ENCODE assay signal across 1 cellular context in genomic region chr16:20084624-20085226, GRCh38.
TF ChIP-seq lines count a peak whose summit lies in the region.

No MANE protein-coding gene starts in this region.

TF ChIP-seq in endothelial cell of umbilical vein, 7 proteins besides CTCF, POLR2A, EP300 and RAD21:
- TF ChIP-seq FOS (IDR thresholded peaks at IDR 0.05; ENCODE audit: borderline replicate concordance, insufficient read depth, low read length): no peak
- peak; percentile 4 for TF ChIP-seq JUN (IDR thresholded peaks at IDR 0.05; ENCODE audit: borderline replicate concordance, insufficient read depth, insufficient read length, low read depth)
